20 cellular contexts compared by ENCODE assay signal in the genomic region with DNA sequence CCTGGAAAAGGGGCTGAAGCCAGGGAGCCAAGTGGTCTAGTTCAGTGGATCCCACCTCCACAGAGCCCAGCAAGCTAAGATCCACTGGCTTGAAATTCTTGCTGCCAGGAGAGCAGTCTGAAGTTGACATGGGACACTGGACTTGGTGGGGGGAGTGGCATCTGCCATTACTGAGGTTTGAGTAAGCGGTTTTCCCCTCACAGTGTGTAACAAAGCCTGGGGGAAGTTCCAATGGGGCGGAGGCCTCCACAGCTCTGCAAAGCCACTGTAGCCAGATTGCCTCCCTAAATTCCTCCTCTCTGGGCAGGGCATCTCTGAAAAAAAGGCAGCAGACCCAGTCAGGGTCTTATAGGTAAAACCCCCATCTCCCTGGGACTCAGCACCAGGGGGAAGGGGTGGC.
DNase-seq lines count a peak whose midpoint lies in the region; ATAC-seq and TF ChIP-seq lines count a peak whose summit lies in the region.
"Had no signal": no experiment of that assay in that cellular context is flagged by ENCODE, and none has a peak within 500 bp of the region (broad histone marks: within the 10 kb centered on the region; RNA-seq: fewer than 3 reads in every experiment).

No MANE protein-coding gene starts in this region.

- WGBS in mesenchymal stem cell, result 83% methylated on average over 1 of the region's 2 CpGs

- H3K36me3 ChIP-seq in mesenchymal stem cell (ENCODE audit: control insufficient read depth in 1 of 2, insufficient read depth in 2 of 2, low read depth in 1 of 2, low read length in 2 of 2) (no peaks in the 10 kb centered on the region), GM23338 (ENCODE audit: insufficient read depth) (0 out of 2 replicates have a peak, but pooled peaks cover 3% of the 10 kb centered on the region)
- H3K36me3 ChIP-seq: BLaER1 treated with 17β-estradiol and CSF1 and Interleukin-3, amounts not matched to agents 10 nM and 100 nM; Peyer's patch had no signal

- no peak overlapping the region for H2BK15ac ChIP-seq in mesenchymal stem cell (ENCODE audit: low read depth, poor library complexity, severe bottlenecking)

- no peak overlapping the region for H3K9ac ChIP-seq in mesenchymal stem cell (ENCODE audit: low read length)
- H3K9ac ChIP-seq: BLaER1 treated with 17β-estradiol and CSF1 and Interleukin-3, amounts not matched to agents 10 nM and 100 nM had no signal

- DNase-seq in GM12865 (ENCODE audit: low read depth) (peak; percentile 23), mesenchymal stem cell (no peak), NAMALWA (ENCODE audit: low spot score) (no peak), NCI-H510A (lab: John Stamatoyannopoulos, UW) (no peak), GM23338 (ENCODE audit: low spot score) (no peak)
- DNase-seq: Calu3; CD8-positive, alpha-beta T cell; IMR-90; MM.1S; NCI-H1092 treated with DMSO at 0.1 percent for 48 hours; NCI-H2081; NCI-H2171 treated with DMSO at 0.1 percent for 48 hours; NCI-H446 treated with DMSO at 0.1 percent for 48 hours; Peyer's patch; T-helper 2 cell had no signal

- H3K4me2 ChIP-seq in mesenchymal stem cell (ENCODE audit: low read length, poor library complexity, severe bottlenecking) (no peak overlapping the region), GM23338 (no peak overlapping the region)
- H3K4me2 ChIP-seq: BLaER1 treated with 17β-estradiol and CSF1 and Interleukin-3, amounts not matched to agents 10 nM and 100 nM had no signal

- H3K18ac ChIP-seq in mesenchymal stem cell (ENCODE audit: low read depth in 1 of 2, low read length in 2 of 2), result no peak overlapping the region

- H4K8ac ChIP-seq in mesenchymal stem cell (ENCODE audit: low read length), result no peak overlapping the region

- H2BK12ac ChIP-seq in mesenchymal stem cell (ENCODE audit: low read length in 2 of 2), result no peak overlapping the region

- H3K79me2 ChIP-seq in GM23338 (replicated peaks; ENCODE audit: insufficient read depth), result no peaks in the 10 kb centered on the region

- H3K4ac ChIP-seq in mesenchymal stem cell (ENCODE audit: low read depth in 1 of 2, low read length in 2 of 2), result no peak overlapping the region

- no peak overlapping the region for H4K91ac ChIP-seq in mesenchymal stem cell (ENCODE audit: low read length)

- H3K9me3 ChIP-seq in mesenchymal stem cell (ENCODE audit: control insufficient read depth, low read length), result no peaks in the 10 kb centered on the region
- H3K9me3 ChIP-seq: Peyer's patch had no signal

- no peak overlapping the region for H2BK120ac ChIP-seq in mesenchymal stem cell (ENCODE audit: low read depth, low read length)

- no peaks in the 10 kb centered on the region for H3K9me2 ChIP-seq in GM23338 (ENCODE audit: insufficient read depth)

- H3K27me3 Mint-ChIP-seq in GM23338 (ENCODE audit: insufficient read depth, low read depth, poor library complexity), result no peaks in the 10 kb centered on the region

- peak; percentile 71 for ATAC-seq in GM19463 (IDR thresholded peaks at IDR 0.05; ENCODE audit: unreplicated experiment)
- ATAC-seq in HG03432 (IDR thresholded peaks at IDR 0.05; ENCODE audit: unreplicated experiment), result peak; percentile 77
- ATAC-seq in GM23338, result no peak
- ATAC-seq in GM21515 (IDR thresholded peaks at IDR 0.05; ENCODE audit: unreplicated experiment), result no peak
- ATAC-seq: CD8-positive, alpha-beta T cell; Right ventricle myocardium inferior had no signal

- no peak overlapping the region for H3K23ac ChIP-seq in mesenchymal stem cell (ENCODE audit: low read length in 2 of 2)

- H3K4me3 ChIP-seq in GM12865 (ENCODE audit: low read depth, low read length), result no peak overlapping the region
- H3K4me3 ChIP-seq in mesenchymal stem cell (ENCODE audit: insufficient read depth in 1 of 2, low read depth in 1 of 2, low read length in 2 of 2), result no peak overlapping the region
- no peak overlapping the region for H3K4me3 ChIP-seq in GM23338
- H3K4me3 ChIP-seq: BLaER1 treated with 17β-estradiol and CSF1 and Interleukin-3, amounts not matched to agents 10 nM and 100 nM; Peyer's patch had no signal

- H3K14ac ChIP-seq in mesenchymal stem cell (ENCODE audit: low read length in 2 of 2), result no peak overlapping the region

- no peaks in the 10 kb centered on the region for H4K20me1 ChIP-seq in GM23338 (replicated peaks; ENCODE audit: insufficient read depth)
- H4K20me1 ChIP-seq: BLaER1 treated with 17β-estradiol and CSF1 and Interleukin-3, amounts not matched to agents 10 nM and 100 nM had no signal

- H3K27ac ChIP-seq in mesenchymal stem cell (ENCODE audit: low read length, poor library complexity, severe bottlenecking) (no peak overlapping the region), GM23338 (ENCODE audit: low read depth) (no peak overlapping the region)
- H3K27ac ChIP-seq: BLaER1 treated with 17β-estradiol and CSF1 and Interleukin-3, amounts not matched to agents 10 nM and 100 nM; Peyer's patch had no signal

- H3F3A ChIP-seq in GM23338 (replicated peaks; ENCODE audit: low read depth), result no peaks in the 10 kb centered on the region

- H3K4me1 Mint-ChIP-seq in GM23338, result no peaks in the 10 kb centered on the region

- H3K27me3 ChIP-seq in mesenchymal stem cell (ENCODE audit: control insufficient read depth in 1 of 2, insufficient read depth in 1 of 2, low read length in 2 of 2), result no peaks in the 10 kb centered on the region
- no peaks in the 10 kb centered on the region for H3K27me3 ChIP-seq in GM23338 (ENCODE audit: insufficient read depth)
- H3K27me3 ChIP-seq: BLaER1 treated with 17β-estradiol and CSF1 and Interleukin-3, amounts not matched to agents 10 nM and 100 nM; Peyer's patch had no signal

- no peak overlapping the region for H2AFZ ChIP-seq in mesenchymal stem cell (ENCODE audit: low read depth, low read length)
- no peak overlapping the region for H2AFZ ChIP-seq in GM23338

- peaks cover 24% of the 10 kb centered on the region for H3K9me3 Mint-ChIP-seq in GM23338

- no peak overlapping the region for H3K4me3 Mint-ChIP-seq in GM23338
- H3K4me3 Mint-ChIP-seq: CD8-positive, alpha-beta T cell had no signal

- H3K36me3 Mint-ChIP-seq in GM23338 (ENCODE audit: low read depth), result peaks cover 8% of the 10 kb centered on the region; the same call in 1 of the 3 replicates
- H3K36me3 Mint-ChIP-seq: CD8-positive, alpha-beta T cell had no signal

- H3K4me1 ChIP-seq in mesenchymal stem cell (ENCODE audit: control insufficient read depth, insufficient read depth, low read depth, low read length) (peaks cover 3% of the 10 kb centered on the region), GM23338 (ENCODE audit: insufficient read depth) (no peaks in the 10 kb centered on the region)
- H3K4me1 ChIP-seq: BLaER1 treated with 17β-estradiol and CSF1 and Interleukin-3, amounts not matched to agents 10 nM and 100 nM; Peyer's patch had no signal

- TF ChIP-seq CTCF in GM12865 (IDR thresholded peaks at IDR 0.05; ENCODE audit: insufficient read depth, low read depth, low read length, missing control alignments), result no peak
- TF ChIP-seq CTCF in GM23338 (conservative IDR thresholded peaks at IDR 0.05; ENCODE audit: low read depth in 2 of 2), result no peak

- peak overlapping the region; percentile 58 for H2AK5ac ChIP-seq in mesenchymal stem cell (ENCODE audit: low read length, severe bottlenecking)

- no peak overlapping the region for H3K27ac Mint-ChIP-seq in GM23338
- H3K27ac Mint-ChIP-seq: CD8-positive, alpha-beta T cell had no signal

- H2BK5ac ChIP-seq in mesenchymal stem cell (ENCODE audit: low read depth, low read length, poor library complexity, severe bottlenecking), result no peak overlapping the region

- H3K79me1 ChIP-seq in mesenchymal stem cell (replicated peaks; ENCODE audit: low read length, poor library complexity, severe bottlenecking), result peaks cover 12% of the 10 kb centered on the region

TF ChIP-seq in GM23338, 12 proteins besides CTCF, POLR2A, EP300 and RAD21 (continues in another document):
- TF ChIP-seq ZNF331 (CRISPR knock-in tag; IDR thresholded peaks at IDR 0.05; ENCODE audit: low read depth), result no peak
- no peak for TF ChIP-seq POLR2AphosphoS5 (IDR thresholded peaks at IDR 0.05; ENCODE audit: low read depth)
- TF ChIP-seq EZH2phosphoT487 (IDR thresholded peaks at IDR 0.05; ENCODE audit: unreplicated experiment), result no peak
- no peak for TF ChIP-seq STAT1 (IDR thresholded peaks at IDR 0.05; ENCODE audit: unreplicated experiment)
- TF ChIP-seq ETS1 (IDR thresholded peaks at IDR 0.05), result no peak
- no peak for TF ChIP-seq EZH2 (IDR thresholded peaks at IDR 0.05; ENCODE audit: low read depth, unreplicated experiment)

Comparison
In these comparisons a context has a peak if more than half of its experiments do, and no peak if none do; other contexts are left out.
1. ATAC-seq: peak in GM19463 (single experiment) and HG03432 (single experiment); none in GM23338 (single experiment) and GM21515 (single experiment).